In the genomic region with DNA sequence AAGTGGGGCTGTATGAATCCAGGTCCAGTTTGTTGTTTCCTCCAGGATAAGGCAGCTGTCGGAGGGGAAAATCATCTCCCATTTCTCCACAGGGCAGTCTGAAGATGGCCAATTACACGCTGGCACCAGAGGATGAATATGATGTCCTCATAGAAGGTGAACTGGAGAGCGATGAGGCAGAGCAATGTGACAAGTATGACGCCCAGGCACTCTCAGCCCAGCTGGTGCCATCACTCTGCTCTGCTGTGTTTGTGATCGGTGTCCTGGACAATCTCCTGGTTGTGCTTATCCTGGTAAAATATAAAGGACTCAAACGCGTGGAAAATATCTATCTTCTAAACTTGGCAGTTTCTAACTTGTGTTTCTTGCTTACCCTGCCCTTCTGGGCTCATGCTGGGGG, we compare ENCODE assay signal across 12 cellular contexts. TPM values are rescaled to one million over a fixed set of nuclear protein-coding genes. Genes with fewer than 3 reads are reported as not detected.
A peak's percentile ranks its signal among the peaks of the same experiment; 100 is the strongest.
DNase-seq lines count a peak whose midpoint lies in the region; ATAC-seq and TF ChIP-seq lines count a peak whose summit lies in the region.
"Had no signal": no experiment of that assay in that cellular context is flagged by ENCODE, and none has a peak within 500 bp of the region (broad histone marks: within the 10 kb centered on the region; RNA-seq: fewer than 3 reads in every experiment).

No MANE protein-coding gene starts in this region.

- peak overlapping the region; percentile 19 to 61 for H3K4me3 ChIP-seq in muscle layer of duodenum (ENCODE audit: low read depth in 1 of 2, low read length in 2 of 2)
- no peak overlapping the region for H3K4me3 ChIP-seq in uterus

- H3K27me3 Mint-ChIP-seq in activated naive CD4-positive, alpha-beta T cell treated with anti-CD3 and anti-CD28 coated beads, Interleukin-2, amount 50 U/mL, for 24 hours = no peaks in the 10 kb centered on the region

- no peaks in the 10 kb centered on the region for H3K36me3 ChIP-seq in muscle layer of duodenum (ENCODE audit: control insufficient read depth in 1 of 2, insufficient read depth in 2 of 2, low read length in 2 of 2)
- no peaks in the 10 kb centered on the region for H3K36me3 ChIP-seq in uterus

- no peaks in the 10 kb centered on the region for H3K36me3 Mint-ChIP-seq in activated naive CD4-positive, alpha-beta T cell treated with anti-CD3 and anti-CD28 coated beads, Interleukin-2, amount 50 U/mL, for 24 hours

- H3K4me3 Mint-ChIP-seq in activated naive CD4-positive, alpha-beta T cell treated with anti-CD3 and anti-CD28 coated beads, Interleukin-2, amount 50 U/mL, for 24 hours = no peak overlapping the region
- H3K4me3 Mint-ChIP-seq: endodermal cell had no signal

- peak overlapping the region; percentile 60 for H3K27ac Mint-ChIP-seq in activated naive CD4-positive, alpha-beta T cell treated with anti-CD3 and anti-CD28 coated beads, Interleukin-2, amount 50 U/mL, for 24 hours
- H3K27ac Mint-ChIP-seq: endodermal cell had no signal

- peaks cover 27% of the 10 kb centered on the region for H3K4me1 Mint-ChIP-seq in activated naive CD4-positive, alpha-beta T cell treated with anti-CD3 and anti-CD28 coated beads, Interleukin-2, amount 50 U/mL, for 24 hours

- no peak for TF ChIP-seq POLR2A in uterus (IDR thresholded peaks at IDR 0.05)

- H3K27ac ChIP-seq in cingulate gyrus (ENCODE audit: low read depth, low read length) (peak overlapping the region; percentile 39), muscle layer of duodenum (ENCODE audit: low read length) (peak overlapping the region; percentile 90), uterus (peak overlapping the region; percentile 50 to 72)

- no peaks in the 10 kb centered on the region for H3K27me3 ChIP-seq in muscle layer of duodenum (ENCODE audit: low read depth, low read length)
- no peaks in the 10 kb centered on the region for H3K27me3 ChIP-seq in uterus

- TF ChIP-seq CTCF in uterus (IDR thresholded peaks at IDR 0.05) (no peak), GM20000 (IDR thresholded peaks at IDR 0.05; ENCODE audit: extremely low read depth, missing control alignments) (no peak)

- H3K9me3 ChIP-seq in muscle layer of duodenum (ENCODE audit: control insufficient read depth in 1 of 2, low read length in 2 of 2) (no peaks in the 10 kb centered on the region), uterus (no peaks in the 10 kb centered on the region)

- intact Hi-C loops in uterus (cut with DNase I; ENCODE audit: low total_unique reads) = no loop called here

- DNase-seq in activated naive CD4-positive, alpha-beta T cell treated with Interleukin-2 at 50 U/mL for 16 hours = no peak
- DNase-seq in uterus (no peak), NCI-H345 (lab: John Stamatoyannopoulos, UW) (no peak), GM20000 (ENCODE audit: low spot score) (no peak)
- DNase-seq: activated effector memory CD4-positive, alpha-beta T cell treated with Interleukin-2 at 50 U/mL for 16 hours; endodermal cell had no signal

- peaks cover 0 to 8% of the 10 kb centered on the region in 2 donors for H3K4me1 ChIP-seq in muscle layer of duodenum (ENCODE audit: control insufficient read depth in 1 of 2, insufficient read depth in 2 of 2, low read length in 2 of 2)
- H3K4me1 ChIP-seq in uterus = peaks cover 0 to 7% of the 10 kb centered on the region in 2 donors

- ATAC-seq in GM18868 (IDR thresholded peaks at IDR 0.05; ENCODE audit: unreplicated experiment) = no peak

- no peaks in the 10 kb centered on the region for H3K9me3 Mint-ChIP-seq in activated naive CD4-positive, alpha-beta T cell treated with anti-CD3 and anti-CD28 coated beads, Interleukin-2, amount 50 U/mL, for 24 hours

RNA-seq across cellular contexts. Expression of a gene that starts 0.9 kb away (rescaled TPM):
- total RNA-seq in uterus = 1 to 10 TPM in 3 of 4 donors, under 1 TPM in 1; 0.88 to 3.2 (median 1.7) TPM
- total RNA-seq: endodermal cell, renal cortical epithelial cell had no signal

RNA-seq across cellular contexts. Expression of a gene that starts 37.2 kb away (rescaled TPM):
- total RNA-seq in uterus = 1 to 10 TPM in 1 of 4 donors, under 1 TPM in 1, not detected in 2; 0.41 to 1.2 TPM
- total RNA-seq: endodermal cell, renal cortical epithelial cell had no signal

RNA-seq across cellular contexts. Expression of a gene that starts 54.1 kb away (rescaled TPM):
- total RNA-seq in uterus = 1 to 10 TPM in 3 of 4 donors, not detected in 1; 2.7 to 7.1 (median 3.7) TPM
- total RNA-seq: endodermal cell, renal cortical epithelial cell had no signal

RNA-seq across cellular contexts. Expression of a gene that starts 56.7 kb away (rescaled TPM):
- 1 to 10 TPM in 3 of 4 donors, under 1 TPM in 1; 0.59 to 9.0 (median 2.8) TPM for total RNA-seq in uterus
- total RNA-seq: T-helper 1 cell treated with Interleukin-12 subunit alpha and Interleukin-12 subunit beta and Interleukin-4 antibody, amounts not matched to agents 30 ng/mL and 1 ng/mL, for 36 hours had no signal

Comparison
In these comparisons a context has a peak if more than half of its experiments do, and no peak if none do; other contexts are left out.
1. H3K27ac ChIP-seq: peak in every context shown above with its lines; median percentile 90 in muscle layer of duodenum; 61 in uterus; 39 in cingulate gyrus.
2. H3K4me3 ChIP-seq: peak in muscle layer of duodenum (2 of 2); none in uterus (0 of 2).